23 cellular contexts compared by ENCODE assay signal in the genomic region with DNA sequence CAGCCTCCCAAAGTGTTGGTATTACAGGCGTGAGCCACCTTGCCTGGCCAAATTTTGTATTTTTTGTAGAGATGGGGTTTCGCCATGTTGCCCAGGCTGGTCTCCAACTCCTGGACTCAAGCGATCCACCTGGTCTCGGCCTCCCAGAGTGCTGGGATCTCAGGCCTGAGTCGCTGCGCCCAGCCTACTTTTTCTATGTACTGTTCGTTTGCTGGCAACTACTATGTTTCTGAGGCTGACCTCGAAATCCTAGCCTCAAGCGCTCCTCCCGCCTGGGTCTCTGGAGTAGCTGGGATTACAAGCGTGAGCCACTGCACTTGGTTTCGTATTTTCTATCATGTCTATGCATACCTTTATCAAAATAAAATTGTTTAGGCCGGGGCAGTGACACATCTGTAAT. TPM values are rescaled to one million over a fixed set of nuclear protein-coding genes. Genes with fewer than 3 reads are reported as not detected.
DNase-seq lines count a peak whose midpoint lies in the region; ATAC-seq and TF ChIP-seq lines count a peak whose summit lies in the region.
"Had no signal": no experiment of that assay in that cellular context is flagged by ENCODE, and none has a peak within 500 bp of the region (broad histone marks: within the 10 kb centered on the region; RNA-seq: fewer than 3 reads in every experiment).

No MANE protein-coding gene starts in this region.

- H3K9ac ChIP-seq in trophoblast cell (ENCODE audit: low read length) = no peak overlapping the region

- H2AFZ ChIP-seq in GM23338 (no peak overlapping the region), trophoblast cell (ENCODE audit: insufficient read depth, low read length, poor library complexity) (no peak overlapping the region)

- H2BK120ac ChIP-seq in trophoblast cell (ENCODE audit: insufficient read depth, low read length, poor library complexity) = no peak overlapping the region

- POLR2A ChIA-PET in activated B cell treated with CpG ODN at 0.5 μM for 24 hours (lab: Charles Lee) = interaction anchor here (0.6 kb wide), 1 partner anchor 512 kb away, joined by 3 read pairs; no protein-coding TSS in a partner anchor

- H3K27ac Mint-ChIP-seq in GM23338 = no peak overlapping the region
- no peak overlapping the region for H3K27ac Mint-ChIP-seq in activated B cell treated with CpG ODN at 0.5 μM for 24 hours
- no peak overlapping the region for H3K27ac Mint-ChIP-seq in progenitor cell of endocrine pancreas
- H3K27ac Mint-ChIP-seq in activated T-cell treated with anti-CD3 and anti-CD28 coated beads, Interleukin-2, amount 50 U/mL, for 72 hours = no peak overlapping the region
- H3K27ac Mint-ChIP-seq: activated CD4-positive, alpha-beta T cell treated with anti-CD3 and anti-CD28 coated beads for 36 hours; activated CD8-positive, alpha-beta T cell treated with anti-CD3 and anti-CD28 coated beads for 36 hours; stimulated activated memory B cell treated with anti-CD40 and anti-IgM and Interleukin-4, amounts not matched to agents 10 μg/mL and 1 μg/mL and 100 μg/mL, for 72 hours had no signal

- H3K27ac ChIP-seq in GM23338 (ENCODE audit: low read depth) (no peak overlapping the region), trophoblast cell (ENCODE audit: low read depth, low read length) (no peak overlapping the region)
- H3K27ac ChIP-seq: brain microvascular endothelial cell, neutrophil had no signal

- H3K79me2 ChIP-seq in GM23338 (replicated peaks; ENCODE audit: insufficient read depth) = no peaks in the 10 kb centered on the region
- H3K79me2 ChIP-seq in trophoblast cell (ENCODE audit: control insufficient read depth, insufficient read depth, low read length, poor library complexity) = no peaks in the 10 kb centered on the region

- H3K27me3 Mint-ChIP-seq in GM23338 (ENCODE audit: insufficient read depth, low read depth, poor library complexity) = peaks cover 6% of the 10 kb centered on the region
- peaks cover 33% of the 10 kb centered on the region for H3K27me3 Mint-ChIP-seq in activated B cell treated with CpG ODN at 0.5 μM for 24 hours
- no peaks in the 10 kb centered on the region for H3K27me3 Mint-ChIP-seq in progenitor cell of endocrine pancreas
- peaks cover 41% of the 10 kb centered on the region for H3K27me3 Mint-ChIP-seq in activated T-cell treated with anti-CD3 and anti-CD28 coated beads, Interleukin-2, amount 50 U/mL, for 72 hours (ENCODE audit: low read depth)

- peaks cover 2% of the 10 kb centered on the region for H3K79me1 ChIP-seq in trophoblast cell (ENCODE audit: low read length)

- no peak overlapping the region for H4K12ac ChIP-seq in trophoblast cell (ENCODE audit: low read depth, low read length)

- TF ChIP-seq CTCF in GM23338 (conservative IDR thresholded peaks at IDR 0.05; ENCODE audit: low read depth in 2 of 2) (no peak), activated B cell treated with CpG ODN at 0.5 μM for 24 hours (IDR thresholded peaks at IDR 0.05) (no peak), progenitor cell of endocrine pancreas (IDR thresholded peaks at IDR 0.05; ENCODE audit: unreplicated experiment) (no peak)

- H3K36me3 Mint-ChIP-seq in GM23338 (ENCODE audit: low read depth) (no peaks in the 10 kb centered on the region; the same call in 2 of the 3 replicates), activated B cell treated with CpG ODN at 0.5 μM for 24 hours (ENCODE audit: low read depth) (no peaks in the 10 kb centered on the region), progenitor cell of endocrine pancreas (ENCODE audit: insufficient read depth) (no peaks in the 10 kb centered on the region)
- H3K36me3 Mint-ChIP-seq in activated T-cell treated with anti-CD3 and anti-CD28 coated beads, Interleukin-2, amount 50 U/mL, for 72 hours (ENCODE audit: insufficient read depth in 2 of 2) = no peaks in the 10 kb centered on the region
- H3K36me3 Mint-ChIP-seq: stimulated activated memory B cell treated with anti-CD40 and anti-IgM and Interleukin-4, amounts not matched to agents 10 μg/mL and 1 μg/mL and 100 μg/mL, for 72 hours had no signal

- H3K4me1 ChIP-seq in GM23338 (ENCODE audit: insufficient read depth) = peaks cover 3% of the 10 kb centered on the region; the same call in 1 of the 2 replicates
- H3K4me1 ChIP-seq in trophoblast cell (ENCODE audit: control insufficient read depth in 1 of 2, insufficient read depth in 2 of 2, low read length in 2 of 2) = peaks cover 0 to 5% of the 10 kb centered on the region in 2 experiments
- H3K4me1 ChIP-seq: BE2C had no signal

- no peak overlapping the region for H4K8ac ChIP-seq in trophoblast cell (ENCODE audit: low read depth, low read length)

- ATAC-seq in GM23338 (no peak), activated B cell treated with CpG ODN at 0.5 μM for 24 hours (ENCODE audit: low read depth) (no peak), left lobe of liver (no peak)
- no peak for ATAC-seq in activated T-cell treated with anti-CD3 and anti-CD28 coated beads, Interleukin-2, amount 50 U/mL, for 72 hours (replicated peaks in 1 of 2)
- ATAC-seq: activated CD4-positive, alpha-beta T cell treated with anti-CD3 and anti-CD28 coated beads for 36 hours; activated CD8-positive, alpha-beta T cell treated with anti-CD3 and anti-CD28 coated beads for 36 hours; gastroesophageal sphincter; stimulated activated memory B cell treated with anti-CD40 and anti-IgM and Interleukin-4, amounts not matched to agents 10 μg/mL and 1 μg/mL and 100 μg/mL, for 72 hours had no signal

- H3K14ac ChIP-seq in trophoblast cell (ENCODE audit: low read length) = no peak overlapping the region

- H3K4me3 Mint-ChIP-seq in GM23338 (peak overlapping the region; percentile 71; the same call in 2 of the 3 replicates), activated B cell treated with CpG ODN at 0.5 μM for 24 hours (peak overlapping the region; percentile 11), progenitor cell of endocrine pancreas (ENCODE audit: low read depth) (peak overlapping the region; percentile 73)
- H3K4me3 Mint-ChIP-seq in activated T-cell treated with anti-CD3 and anti-CD28 coated beads, Interleukin-2, amount 50 U/mL, for 72 hours = peak overlapping the region in 1 of 2 donors; percentile 32
- H3K4me3 Mint-ChIP-seq: activated CD4-positive, alpha-beta T cell treated with anti-CD3 and anti-CD28 coated beads for 36 hours; activated CD8-positive, alpha-beta T cell treated with anti-CD3 and anti-CD28 coated beads for 36 hours had no signal

- H4K20me1 ChIP-seq in GM23338 (replicated peaks; ENCODE audit: insufficient read depth) = no peaks in the 10 kb centered on the region

- H3K4me1 Mint-ChIP-seq in GM23338 = peaks cover 10% of the 10 kb centered on the region; the same call in 1 of the 3 replicates
- H3K4me1 Mint-ChIP-seq in activated B cell treated with CpG ODN at 0.5 μM for 24 hours = peaks cover 2% of the 10 kb centered on the region
- H3K4me1 Mint-ChIP-seq in progenitor cell of endocrine pancreas (ENCODE audit: low read depth) = peaks cover 6% of the 10 kb centered on the region
- H3K4me1 Mint-ChIP-seq in activated T-cell treated with anti-CD3 and anti-CD28 coated beads, Interleukin-2, amount 50 U/mL, for 72 hours (ENCODE audit: low read depth) = peaks cover 5% of the 10 kb centered on the region
- H3K4me1 Mint-ChIP-seq: stimulated activated memory B cell treated with anti-CD40 and anti-IgM and Interleukin-4, amounts not matched to agents 10 μg/mL and 1 μg/mL and 100 μg/mL, for 72 hours had no signal

- no peak overlapping the region for H2AK5ac ChIP-seq in trophoblast cell (ENCODE audit: low read length)

- H3K27me3 ChIP-seq in GM23338 (ENCODE audit: insufficient read depth) (peaks cover 9% of the 10 kb centered on the region; the same call in 1 of the 2 replicates), trophoblast cell (ENCODE audit: insufficient read depth, low read length) (no peaks in the 10 kb centered on the region)
- H3K27me3 ChIP-seq: BE2C, brain microvascular endothelial cell had no signal

- no peaks in the 10 kb centered on the region for H3K9me3 Mint-ChIP-seq in GM23338
- H3K9me3 Mint-ChIP-seq in activated B cell treated with CpG ODN at 0.5 μM for 24 hours = no peaks in the 10 kb centered on the region
- no peaks in the 10 kb centered on the region for H3K9me3 Mint-ChIP-seq in progenitor cell of endocrine pancreas (ENCODE audit: low read depth)
- H3K9me3 Mint-ChIP-seq in activated T-cell treated with anti-CD3 and anti-CD28 coated beads, Interleukin-2, amount 50 U/mL, for 72 hours = no peaks in the 10 kb centered on the region
- H3K9me3 Mint-ChIP-seq: activated CD8-positive, alpha-beta T cell treated with anti-CD3 and anti-CD28 coated beads for 36 hours; stimulated activated memory B cell treated with anti-CD40 and anti-IgM and Interleukin-4, amounts not matched to agents 10 μg/mL and 1 μg/mL and 100 μg/mL, for 72 hours had no signal

- H3K4me3 ChIP-seq in GM23338 = peak overlapping the region; percentile 81
- H3K4me3 ChIP-seq in trophoblast cell (ENCODE audit: low read depth, low read length) = no peak overlapping the region

- no peak overlapping the region for H2BK12ac ChIP-seq in trophoblast cell (ENCODE audit: low read length)

- no CpG with 5 or more reads among the region's 13 CpGs for WGBS in trophoblast cell (ENCODE audit: extremely low coverage, insufficient coverage, insufficient read length)

- intact Hi-C loops in activated B cell treated with CpG ODN at 0.5 μM for 24 hours (cut with micrococcal nuclease) = loop anchor here (10.0 kb wide), 1 partner anchor 228 kb away; no protein-coding TSS in a partner anchor

- H3K4me2 ChIP-seq in GM23338 (peak overlapping the region; percentile 93), trophoblast cell (ENCODE audit: low read length) (no peak overlapping the region)

- H3K9me2 ChIP-seq in GM23338 (ENCODE audit: insufficient read depth) = no peaks in the 10 kb centered on the region

- no peak overlapping the region for H4K91ac ChIP-seq in trophoblast cell (ENCODE audit: low read depth, low read length)

- H3K4ac ChIP-seq in trophoblast cell (ENCODE audit: low read depth, low read length) = no peak overlapping the region

- H2BK5ac ChIP-seq in trophoblast cell (ENCODE audit: low read depth, low read length, poor library complexity) = no peak overlapping the region

- DNase-seq in GM23338 (ENCODE audit: low spot score) (no peak), activated B cell treated with CpG ODN at 0.5 μM for 24 hours (no peak), left lobe of liver (ENCODE audit: low spot score) (peak; percentile 16), progenitor cell of endocrine pancreas (ENCODE audit: low spot score, unreplicated experiment) (no peak), trophoblast cell (no peak), DMS53 (lab: John Stamatoyannopoulos, UW) (no peak), RKO (ENCODE audit: low spot score) (no peak)
- no peak for DNase-seq in activated T-cell treated with anti-CD3 and anti-CD28 coated beads, Interleukin-2, amount 50 U/mL, for 72 hours
- DNase-seq: activated CD4-positive, alpha-beta T cell treated with anti-CD3 and anti-CD28 coated beads for 36 hours; activated naive CD4-positive, alpha-beta T cell treated with anti-CD3 and anti-CD28 coated beads, Interleukin-2, amount 50 U/mL, for 16 hours; GF-D8; GOT3; MM.1S; NCI-H1417 treated with DMSO at 0.1 percent for 48 hours; Right ventricle myocardium superior; SW 1271 had no signal

- H3K23ac ChIP-seq in trophoblast cell (ENCODE audit: low read length) = no peak overlapping the region

- H3K18ac ChIP-seq in trophoblast cell (ENCODE audit: low read length) = no peak overlapping the region

- no peaks in the 10 kb centered on the region for H3K36me3 ChIP-seq in GM23338 (ENCODE audit: insufficient read depth)
- no peaks in the 10 kb centered on the region for H3K36me3 ChIP-seq in trophoblast cell (ENCODE audit: control insufficient read depth in 1 of 2, insufficient read depth in 2 of 2, low read length in 2 of 2)
- H3K36me3 ChIP-seq: BE2C, brain microvascular endothelial cell, gastroesophageal sphincter, neutrophil, upper lobe of left lung had no signal

- CTCF ChIA-PET in activated B cell treated with CpG ODN at 0.5 μM for 24 hours (lab: Charles Lee) = no interaction called here

- H3K9me3 ChIP-seq in trophoblast cell (ENCODE audit: insufficient read depth, low read depth, low read length) = no peaks in the 10 kb centered on the region
- H3K9me3 ChIP-seq: BE2C, gastroesophageal sphincter, neutrophil, upper lobe of left lung had no signal

- 0 out of 2 replicates have a peak, but pooled peaks cover 10% of the 10 kb centered on the region for H3F3A ChIP-seq in GM23338 (replicated peaks; ENCODE audit: low read depth)

RNA-seq across cellular contexts. Expression of gene TEKT2, which starts 0.7 kb away (rescaled TPM):
- total RNA-seq in GM23338 (2014; rRNA removed; shearing (Covaris generic)) = 0.62 and 0.94 TPM in 2 replicates
- polyA plus RNA-seq in GM23338 (2016; fragmentation: Nextera tagmentation; extraction: Ambion mirVana) = 0.24 and 0.36 TPM in 2 replicates
- total RNA-seq in activated B cell treated with CpG ODN at 0.5 μM for 24 hours = not detected in 2 replicates
- not detected for total RNA-seq in left lobe of liver
- total RNA-seq in progenitor cell of endocrine pancreas = 17.8 and 20.2 TPM in 2 replicates
- polyA plus RNA-seq in trophoblast cell (2013) = 0.36 and 0.49 TPM in 2 replicates
- under 1 TPM; 0.17 to 0.37 TPM for total RNA-seq in activated T-cell treated with anti-CD3 and anti-CD28 coated beads, Interleukin-2, amount 50 U/mL, for 72 hours
- total RNA-seq: Right ventricle myocardium superior had no signal

RNA-seq across cellular contexts. Expression of gene ADPRS, which starts 5.5 kb away (rescaled TPM):
- 46.6 and 47.1 TPM in 2 replicates for total RNA-seq in GM23338 (2014; rRNA removed; shearing (Covaris generic))
- polyA plus RNA-seq in GM23338 (2016; fragmentation: Nextera tagmentation; extraction: Ambion mirVana) = 21.5 and 22.6 TPM in 2 replicates
- 23.0 and 23.9 TPM in 2 replicates for total RNA-seq in activated B cell treated with CpG ODN at 0.5 μM for 24 hours
- total RNA-seq in left lobe of liver = 9.0 TPM
- total RNA-seq in progenitor cell of endocrine pancreas = 28.4 and 30.0 TPM in 2 replicates
- 14.7 and 16.2 TPM in 2 replicates for polyA plus RNA-seq in trophoblast cell (2013)
- total RNA-seq in activated T-cell treated with anti-CD3 and anti-CD28 coated beads, Interleukin-2, amount 50 U/mL, for 72 hours = 10 to 100 TPM; 23.2 to 28.9 TPM

RNA-seq across cellular contexts. Expression of gene COL8A2, which starts 41.8 kb away (rescaled TPM):
- total RNA-seq in GM23338 (2014; rRNA removed; shearing (Covaris generic)) = 4.9 and 5.0 TPM in 2 replicates
- 0.77 and 0.95 TPM in 2 replicates for polyA plus RNA-seq in GM23338 (2016; fragmentation: Nextera tagmentation; extraction: Ambion mirVana)
- 0.24 and 0.64 TPM in 2 replicates for total RNA-seq in activated B cell treated with CpG ODN at 0.5 μM for 24 hours
- 0.50 TPM for total RNA-seq in left lobe of liver
- total RNA-seq in progenitor cell of endocrine pancreas = 0.10 and 0.18 TPM in 2 replicates
- polyA plus RNA-seq in trophoblast cell (2013) = 0.25 and 0.27 TPM in 2 replicates
- total RNA-seq in activated T-cell treated with anti-CD3 and anti-CD28 coated beads, Interleukin-2, amount 50 U/mL, for 72 hours = under 1 TPM; 0.07 to 0.09 TPM
